In genomic region chr9:134894136-134894860, GRCh38 we compare ENCODE assay signal across 24 cellular contexts. TPM values are rescaled to one million over a fixed set of nuclear protein-coding genes. Genes with fewer than 3 reads are reported as not detected.
DNase-seq lines count a peak whose midpoint lies in the region; ATAC-seq, FAIRE-seq and TF ChIP-seq lines count a peak whose summit lies in the region.
"Had no signal": no experiment of that assay in that cellular context is flagged by ENCODE, and none has a peak within 500 bp of the region (broad histone marks: within the 10 kb centered on the region; RNA-seq: fewer than 3 reads in every experiment).

No MANE protein-coding gene starts in this region.

- H4K20me1 ChIP-seq in PC-3 (ENCODE audit: low read length) = no peaks in the 10 kb centered on the region
- H4K20me1 ChIP-seq: BLaER1 had no signal

- no peaks in the 10 kb centered on the region for H3K9me2 ChIP-seq in PC-3 (replicated peaks; ENCODE audit: low read length)

- H3K9me3 ChIP-seq in left ventricle myocardium inferior (replicated peaks) (peaks cover 20% of the 10 kb centered on the region), heart right ventricle (peaks cover 0 to 21% (median 5%) of the 10 kb centered on the region in 11 donors), adrenal gland (replicated peaks in 1 of 3) (no peaks in the 10 kb centered on the region), PC-3 (ENCODE audit: low read length) (no peaks in the 10 kb centered on the region)

- peaks cover 19% of the 10 kb centered on the region for H3K27me3 Mint-ChIP-seq in osteocyte (ENCODE audit: unreplicated experiment)

- H3K4me3 Mint-ChIP-seq in osteocyte (ENCODE audit: unreplicated experiment) = no peak overlapping the region
- H3K4me3 Mint-ChIP-seq: CD8-positive, alpha-beta T cell had no signal

- H3F3A ChIP-seq in PC-3 (ENCODE audit: low read length, unreplicated experiment) = no peaks in the 10 kb centered on the region

- TF ChIP-seq POLR2A in adrenal gland (IDR thresholded peaks at IDR 0.05) = no peak

- intact Hi-C loops in left ventricle myocardium inferior (cut with micrococcal nuclease) (no loop called here), heart right ventricle (cut with DNase I) (loop anchor here in 2 of 10 donors (10.0 kb wide), 2 partner anchors 109 to 191 kb away; partner anchors contain the start of gene OLFM1 (in 1 of the 2)), adrenal gland (cut with DNase I) (no loop called here), PC-3 (cut with micrococcal nuclease) (no loop called here)

- peaks cover 9% of the 10 kb centered on the region for H3K9me3 Mint-ChIP-seq in osteocyte (ENCODE audit: unreplicated experiment)

- no peak overlapping the region for H3K4me3 ChIP-seq in left ventricle myocardium inferior
- no peak overlapping the region for H3K4me3 ChIP-seq in heart right ventricle
- H3K4me3 ChIP-seq in adrenal gland = no peak overlapping the region
- H3K4me3 ChIP-seq in PC-3 (ENCODE audit: low read length) = no peak overlapping the region
- H3K4me3 ChIP-seq: BLaER1 had no signal

- ATAC-seq in heart right ventricle = no peak
- ATAC-seq in PC-3 = no peak
- ATAC-seq: CD8-positive, alpha-beta T cell; HCT116 had no signal

- H3K4me1 ChIP-seq in left ventricle myocardium inferior (peaks cover 58% of the 10 kb centered on the region), heart right ventricle (peaks cover 8 to 47% (median 34%) of the 10 kb centered on the region in 9 donors), adrenal gland (replicated peaks in 1 of 2) (peaks cover 25 to 42% of the 10 kb centered on the region in 2 donors), PC-3 (ENCODE audit: insufficient read depth, low read length) (peaks cover 13% of the 10 kb centered on the region)

- no peak for FAIRE-seq in RCC 7860 (lab: Jason Lieb, UNC)
- FAIRE-seq: GM19239, H1 had no signal

- WGBS in heart right ventricle, 2 donors = 96 to 97% methylated on average over 7 of the region's 7 CpGs
- 77 to 84% (median 83%) methylated on average over 7 of the region's 7 CpGs for WGBS in adrenal gland, 4 donors

- H3K9ac ChIP-seq in PC-3 (ENCODE audit: low read length) = no peak overlapping the region
- H3K9ac ChIP-seq: BLaER1, KMS-11 had no signal

- H3K4me2 ChIP-seq in PC-3 (ENCODE audit: low read length) = no peak overlapping the region
- H3K4me2 ChIP-seq: KMS-11 had no signal

- no peaks in the 10 kb centered on the region for H3K36me3 ChIP-seq in left ventricle myocardium inferior
- no peaks in the 10 kb centered on the region for H3K36me3 ChIP-seq in heart right ventricle
- no peaks in the 10 kb centered on the region for H3K36me3 ChIP-seq in adrenal gland (replicated peaks in 1 of 2)
- H3K36me3 ChIP-seq in PC-3 (ENCODE audit: low read depth, low read length) = no peaks in the 10 kb centered on the region
- H3K36me3 ChIP-seq: BLaER1 had no signal

- H2AFZ ChIP-seq in PC-3 (ENCODE audit: low read length) = no peak overlapping the region

- H3K27ac Mint-ChIP-seq in osteocyte (ENCODE audit: unreplicated experiment) = no peak overlapping the region
- H3K27ac Mint-ChIP-seq: CD8-positive, alpha-beta T cell had no signal

- no peak for DNase-seq in left ventricle myocardium inferior
- DNase-seq in heart right ventricle = no peak
- peak; percentile 42 to 81 (median 58) for DNase-seq in adrenal gland
- DNase-seq in osteocyte (ENCODE audit: extremely low spot score, unreplicated experiment) = peak; percentile 42
- DNase-seq in PC-3 = no peak
- no peak for DNase-seq in NCI-H1048 (lab: John Stamatoyannopoulos, UW)
- DNase-seq in RCC 7860 (ENCODE audit: low spot score) = no peak
- DNase-seq: ACHN, GDM1, NCI-H1105 treated with DMSO at 0.1 percent for 48 hours, NCI-H1694, NCI-H2081 treated with DMSO at 0.1 percent for 48 hours, NCI-H2171 treated with DMSO at 0.1 percent for 48 hours, NCI-H526 treated with DMSO at 0.1 percent for 48 hours, OCI-M1, RPMI8226, SHP77 had no signal

- no peaks in the 10 kb centered on the region for H3K79me2 ChIP-seq in PC-3 (ENCODE audit: low read length)

- no peaks in the 10 kb centered on the region for H3K36me3 Mint-ChIP-seq in osteocyte (ENCODE audit: unreplicated experiment)
- H3K36me3 Mint-ChIP-seq: CD8-positive, alpha-beta T cell had no signal

- CTCF ChIA-PET in PC-3 (lab: Charles Lee) = no interaction called here

- TF ChIP-seq CTCF in left ventricle myocardium inferior (IDR thresholded peaks at IDR 0.05; ENCODE audit: borderline replicate concordance) (no peak), heart right ventricle (IDR thresholded peaks at IDR 0.05) (no peak), adrenal gland (IDR thresholded peaks at IDR 0.05) (no peak), osteocyte (IDR thresholded peaks at IDR 0.05) (no peak), PC-3 (conservative IDR thresholded peaks at IDR 0.05; ENCODE audit: low read depth, low read length) (no peak)

- no TSS peak for BruUV-seq in PC-3 (replicated peaks; lab: Mats Ljungman, UMichigan)

- H3K4me1 Mint-ChIP-seq in osteocyte (ENCODE audit: unreplicated experiment) = peaks cover 28% of the 10 kb centered on the region

- POLR2A ChIA-PET in PC-3 (lab: Charles Lee; ENCODE audit: unreplicated experiment) = no interaction called here

- H3K27ac ChIP-seq in left ventricle myocardium inferior (replicated peaks) = peak overlapping the region; percentile 89
- H3K27ac ChIP-seq in heart right ventricle = peak overlapping the region in 4 of 10 donors; percentile 23 to 85 (median 65)
- H3K27ac ChIP-seq in adrenal gland = peak overlapping the region in 2 of 5 donors; percentile 19 to 47
- H3K27ac ChIP-seq in PC-3 (ENCODE audit: low read length) = no peak overlapping the region
- H3K27ac ChIP-seq: BLaER1, KMS-11 had no signal

- H3K27me3 ChIP-seq in left ventricle myocardium inferior (ENCODE audit: low read depth) (no peaks in the 10 kb centered on the region), heart right ventricle (no peaks in the 10 kb centered on the region), adrenal gland (no peaks in the 10 kb centered on the region), PC-3 (ENCODE audit: low read length) (no peaks in the 10 kb centered on the region)
- H3K27me3 ChIP-seq: BLaER1 had no signal

RNA-seq across cellular contexts. Expression of gene FCN2, which starts 13.7 kb away (rescaled TPM):
- not detected for total RNA-seq in left ventricle myocardium inferior
- under 1 TPM in 3 of 10 donors, not detected in 7; 0.25 to 0.46 (median 0.26) TPM for total RNA-seq in heart right ventricle
- under 1 TPM; 0.19 to 0.44 TPM for polyA plus RNA-seq in heart right ventricle
- 10 to 100 TPM; 24.0 to 87.0 (median 31.8) TPM for total RNA-seq in adrenal gland
- 10 to 100 TPM; 21.6 to 99.6 (median 32.9) TPM for polyA plus RNA-seq in adrenal gland
- not detected in 2 replicates for total RNA-seq in osteocyte
- not detected in 2 replicates for total RNA-seq in PC-3 (2014; rRNA removed)
- total RNA-seq: CD8-positive, alpha-beta T cell; H1; IMR-90 had no signal
- polyA plus RNA-seq: H1, IMR-90 had no signal

RNA-seq across cellular contexts. Expression of gene FCN1, which starts 23.4 kb away (rescaled TPM):
- total RNA-seq in left ventricle myocardium inferior = 2.9 TPM
- 10 to 100 TPM in 1 of 10 donors, 1 to 10 TPM in 8, under 1 TPM in 1; 0.97 to 64.7 (median 2.8) TPM for total RNA-seq in heart right ventricle
- 1 to 10 TPM; 1.5 to 2.1 TPM for polyA plus RNA-seq in heart right ventricle
- 1 to 10 TPM in 6 of 8 donors, under 1 TPM in 1, not detected in 1; 0.57 to 6.2 (median 2.1) TPM for total RNA-seq in adrenal gland
- 1 to 10 TPM in 2 of 3 donors, under 1 TPM in 1; 0.68 to 7.0 (median 3.1) TPM for polyA plus RNA-seq in adrenal gland
- total RNA-seq in osteocyte = not detected in 2 replicates
- not detected in 2 replicates for total RNA-seq in PC-3 (2014; rRNA removed)
- total RNA-seq: H1, IMR-90 had no signal
- polyA plus RNA-seq: H1, IMR-90 had no signal

Comparison
In these comparisons a context has a peak if more than half of its experiments do, and no peak if none do; other contexts are left out.
1. DNase-seq: peak in adrenal gland (7 of 7) and osteocyte (single experiment); none in left ventricle myocardium inferior (single experiment), heart right ventricle (0 of 2), PC-3 (single experiment), NCI-H1048 (single experiment) and RCC 7860 (single experiment).
2. RNA of gene FCN2, which starts 13.7 kb away (total RNA-seq): 24.0 to 87.0 TPM in adrenal gland; 0.25 to 0.46 TPM in heart right ventricle, not detected in left ventricle myocardium inferior (single experiment), not detected in osteocyte and not detected in PC-3; every median in the first group is over 10 times any median in the second.